In the genomic region with DNA sequence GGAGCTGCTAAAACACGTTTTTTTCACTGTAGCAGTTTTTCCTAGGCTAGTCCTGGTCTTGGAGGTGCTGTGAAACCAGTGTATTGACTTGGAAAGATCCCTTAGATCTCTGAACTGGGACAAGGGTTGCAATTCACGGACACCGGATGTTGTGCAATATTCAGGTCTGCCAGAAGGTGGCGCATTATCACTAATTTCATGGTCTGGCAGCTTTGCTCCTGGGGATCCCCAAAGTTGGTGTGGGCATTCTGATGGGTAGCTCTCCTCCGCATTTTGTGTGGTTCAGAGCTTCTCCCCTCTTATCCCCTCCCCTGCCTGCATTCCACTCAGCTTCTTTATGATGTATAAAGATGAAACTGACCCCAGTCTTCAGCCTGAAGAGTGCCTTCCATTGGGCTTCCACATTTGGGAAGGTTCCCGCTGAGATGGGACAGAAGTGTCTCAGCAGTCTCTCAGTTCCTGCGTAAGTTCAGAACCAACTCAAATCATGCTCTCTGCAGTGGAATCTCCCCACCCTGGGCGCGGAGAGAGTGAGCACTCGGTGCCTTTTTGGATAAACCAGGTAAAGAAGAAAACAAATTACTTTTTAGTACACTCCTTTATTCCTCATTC, we compare ENCODE assay signal across 9 cellular contexts.
DNase-seq lines count a peak whose midpoint lies in the region; ATAC-seq, FAIRE-seq and TF ChIP-seq lines count a peak whose summit lies in the region.
"Had no signal": no experiment of that assay in that cellular context is flagged by ENCODE, and none has a peak within 500 bp of the region (broad histone marks: within the 10 kb centered on the region; RNA-seq: fewer than 3 reads in every experiment).

No MANE protein-coding gene starts in this region.

- no peaks in the 10 kb centered on the region for H4K20me1 ChIP-seq in PC-9 (ENCODE audit: insufficient read depth)
- H4K20me1 ChIP-seq: BLaER1 had no signal

- H3K9me2 ChIP-seq in PC-9 (ENCODE audit: insufficient read depth), result no peaks in the 10 kb centered on the region

- H3K79me2 ChIP-seq in PC-9 (ENCODE audit: low read depth), result no peaks in the 10 kb centered on the region

- no peak overlapping the region for H3K9ac ChIP-seq in colonic mucosa (ENCODE audit: low read depth in 2 of 2, low read length in 2 of 2)
- H3K9ac ChIP-seq: BLaER1 had no signal

- H3K4me2 ChIP-seq in PC-9, result no peak overlapping the region
- H3K4me2 ChIP-seq: BLaER1 had no signal

- ATAC-seq in mucosa of descending colon (peak; percentile 74), GM18517 (IDR thresholded peaks at IDR 0.05; ENCODE audit: unreplicated experiment) (no peak)

- CTCF ChIA-PET in PC-9 (lab: Charles Lee), result no interaction called here

- no peaks in the 10 kb centered on the region for H3K27me3 ChIP-seq in PC-9 (ENCODE audit: insufficient read depth, low read depth)
- H3K27me3 ChIP-seq in colonic mucosa, result no peaks in the 10 kb centered on the region
- H3K27me3 ChIP-seq: BLaER1 had no signal

- intact Hi-C loops in PC-9 (cut with micrococcal nuclease; ENCODE audit: unreplicated experiment) (loop anchor here (1.0 kb wide), 1 partner anchor 150 kb away; no protein-coding TSS in a partner anchor), colonic mucosa (cut with DNase I) (loop anchor here (5.0 kb wide), 1 partner anchor 249 kb away; no protein-coding TSS in a partner anchor), mucosa of descending colon (cut with DNase I, micrococcal nuclease) (no loop called here)

- H3K9me3 ChIP-seq in PC-9 (ENCODE audit: insufficient read depth, low read depth), result no peaks in the 10 kb centered on the region
- no peaks in the 10 kb centered on the region for H3K9me3 ChIP-seq in colonic mucosa
- H3K9me3 ChIP-seq in mucosa of descending colon, result no peaks in the 10 kb centered on the region
- H3K9me3 ChIP-seq: BLaER1 had no signal

- FAIRE-seq in HTR-8/SVneo (lab: Jason Lieb, UNC), result no peak

- H3K4me1 ChIP-seq in PC-9 (replicated peaks; ENCODE audit: insufficient read depth), result no peaks in the 10 kb centered on the region
- H3K4me1 ChIP-seq in colonic mucosa, result no peaks in the 10 kb centered on the region
- H3K4me1 ChIP-seq in mucosa of descending colon (ENCODE audit: low read depth), result no peaks in the 10 kb centered on the region
- H3K4me1 ChIP-seq: BLaER1 had no signal

- no TSS peak for BruUV-seq in PC-9 (replicated peaks; lab: Mats Ljungman, UMichigan)

- H3K27ac ChIP-seq in PC-9 (no peak overlapping the region), colonic mucosa (no peak overlapping the region)
- H3K27ac ChIP-seq: BLaER1 had no signal

- POLR2A ChIA-PET in PC-9 (lab: Charles Lee; ENCODE audit: unreplicated experiment), result no interaction called here

- peak; percentile 70 for TF ChIP-seq CTCF in GM20000 (IDR thresholded peaks at IDR 0.05; ENCODE audit: extremely low read depth, missing control alignments)
- TF ChIP-seq CTCF in PC-9 (conservative IDR thresholded peaks at IDR 0.05), result peak; percentile 71
- TF ChIP-seq CTCF in colonic mucosa (IDR thresholded peaks at IDR 0.05), result peak; percentile 52
- TF ChIP-seq CTCF in mucosa of descending colon (IDR thresholded peaks at IDR 0.05), result peak; percentile 48

- H3F3A ChIP-seq in PC-9 (ENCODE audit: insufficient read depth, low read depth), result no peaks in the 10 kb centered on the region

- H3K4me3 ChIP-seq in PC-9 (no peak overlapping the region), colonic mucosa (no peak overlapping the region), mucosa of descending colon (no peak overlapping the region)
- H3K4me3 ChIP-seq: BLaER1 had no signal

- H2AFZ ChIP-seq in PC-9, result no peak overlapping the region

- DNase-seq in NCI-H1436 (lab: John Stamatoyannopoulos, UW) (peak; percentile 60), NCI-H1436 treated with DMSO at 0.1 percent for 48 hours (lab: John Stamatoyannopoulos, UW) (no peak), GM20000 (ENCODE audit: low spot score) (peak; percentile 69), HTR-8/SVneo (ENCODE audit: insufficient read length, low spot score) (peak; percentile 22), PC-9 (peak; percentile 25 to 37), colonic mucosa (peak; percentile 57), mucosa of descending colon (peak in 2 of 3 donors; percentile 50 to 71)

- H3K36me3 ChIP-seq in PC-9 (ENCODE audit: low read depth), result no peaks in the 10 kb centered on the region
- H3K36me3 ChIP-seq in colonic mucosa, result no peaks in the 10 kb centered on the region
- no peaks in the 10 kb centered on the region for H3K36me3 ChIP-seq in mucosa of descending colon (ENCODE audit: low read depth)
- H3K36me3 ChIP-seq: BLaER1 had no signal

Comparison
In these comparisons a context has a peak if more than half of its experiments do, and no peak if none do; other contexts are left out.
1. intact Hi-C loops: an anchor here in PC-9 (1.0 kb wide) and colonic mucosa (5.0 kb wide); none called in mucosa of descending colon.